Comparison of ENCODE assay signal across 19 cellular contexts in genomic region chr7:88315532-88315931, GRCh38. TPM values are rescaled to one million over a fixed set of nuclear protein-coding genes. Genes with fewer than 3 reads are reported as not detected.
DNase-seq lines count a peak whose midpoint lies in the region; ATAC-seq and TF ChIP-seq lines count a peak whose summit lies in the region.
"Had no signal": no experiment of that assay in that cellular context is flagged by ENCODE, and none has a peak within 500 bp of the region (broad histone marks: within the 10 kb centered on the region; RNA-seq: fewer than 3 reads in every experiment).

No MANE protein-coding gene starts in this region.

- H3K9me2 ChIP-seq in OCI-LY7 (ENCODE audit: insufficient read depth, low read length), result no peaks in the 10 kb centered on the region

- no peak overlapping the region for H2AFZ ChIP-seq in OCI-LY7 (ENCODE audit: low read length)

- no peaks in the 10 kb centered on the region for H3K36me3 ChIP-seq in OCI-LY7 (ENCODE audit: insufficient read depth, low read length)

- H3K4me3 Mint-ChIP-seq in activated naive CD8-positive, alpha-beta T cell treated with anti-CD3 and anti-CD28 coated beads, Interleukin-2, amount 50 U/mL, for 24 hours, result no peak overlapping the region
- H3K4me3 Mint-ChIP-seq in activated naive CD8-positive, alpha-beta T cell treated with anti-CD3 and anti-CD28 coated beads for 36 hours, result no peak overlapping the region
- H3K4me3 Mint-ChIP-seq in stimulated activated naive B cell treated with anti-CD40 and anti-IgM and Interleukin-4, amounts not matched to agents 10 μg/mL and 1 μg/mL and 100 μg/mL, for 72 hours, result no peak overlapping the region
- H3K4me3 Mint-ChIP-seq: B cell; CD8-positive, alpha-beta T cell; H9 had no signal

- no peak overlapping the region for H3K27ac ChIP-seq in OCI-LY7 (ENCODE audit: low read depth, low read length, poor library complexity, severe bottlenecking)

- H3K27ac Mint-ChIP-seq in activated naive CD8-positive, alpha-beta T cell treated with anti-CD3 and anti-CD28 coated beads, Interleukin-2, amount 50 U/mL, for 24 hours, result no peak overlapping the region
- H3K27ac Mint-ChIP-seq in activated naive CD8-positive, alpha-beta T cell treated with anti-CD3 and anti-CD28 coated beads for 36 hours, result no peak overlapping the region
- no peak overlapping the region for H3K27ac Mint-ChIP-seq in stimulated activated naive B cell treated with anti-CD40 and anti-IgM and Interleukin-4, amounts not matched to agents 10 μg/mL and 1 μg/mL and 100 μg/mL, for 72 hours
- H3K27ac Mint-ChIP-seq: B cell; CD8-positive, alpha-beta T cell; H9 had no signal

- intact Hi-C loops in OCI-LY7 (cut with micrococcal nuclease; ENCODE audit: unreplicated experiment), result no loop called here

- no peak for DNase-seq in activated naive CD8-positive, alpha-beta T cell treated with anti-CD3 and anti-CD28 coated beads, Interleukin-2, amount 50 U/mL, for 24 hours
- no peak for DNase-seq in activated naive CD8-positive, alpha-beta T cell treated with anti-CD3 and anti-CD28 coated beads for 36 hours
- DNase-seq in NOMO-1 treated with DMSO at 0.1 percent for 48 hours (lab: John Stamatoyannopoulos, UW; ENCODE audit: unreplicated experiment) (peak; percentile 90), OCI-LY7 (ENCODE audit: low spot score) (peak; percentile 2), AG08395 (ENCODE audit: low spot score) (no peak), NCI-H146 treated with DMSO at 0.1 percent for 48 hours (lab: John Stamatoyannopoulos, UW; ENCODE audit: unreplicated experiment) (no peak)
- DNase-seq in stimulated activated naive B cell treated with anti-CD40 and anti-IgM and Interleukin-4, amounts not matched to agents 10 μg/mL and 1 μg/mL and 100 μg/mL, for 72 hours, result no peak
- no peak for DNase-seq in stimulated activated naive CD8-positive, alpha-beta T cell treated with anti-CD3 and anti-CD28 coated beads, Interleukin-15, Interleukin-2, amounts not matched to agents 100 U/mL and 50 U/mL, for 24 hours
- DNase-seq: ACHN; C1 segment of cervical spinal cord; CD8-positive, alpha-beta T cell; COR-L47; DMS153; DMS79 treated with DMSO at 0.1 percent for 48 hours; EL; GOT3; H9 had no signal

- no peaks in the 10 kb centered on the region for H3K4me1 Mint-ChIP-seq in activated naive CD8-positive, alpha-beta T cell treated with anti-CD3 and anti-CD28 coated beads, Interleukin-2, amount 50 U/mL, for 24 hours
- no peaks in the 10 kb centered on the region for H3K4me1 Mint-ChIP-seq in activated naive CD8-positive, alpha-beta T cell treated with anti-CD3 and anti-CD28 coated beads for 36 hours
- peaks cover 2 to 7% of the 10 kb centered on the region in 2 donors for H3K4me1 Mint-ChIP-seq in stimulated activated naive B cell treated with anti-CD40 and anti-IgM and Interleukin-4, amounts not matched to agents 10 μg/mL and 1 μg/mL and 100 μg/mL, for 72 hours
- H3K4me1 Mint-ChIP-seq: B cell, H9 had no signal

- peak; percentile 36 for ATAC-seq in activated naive CD8-positive, alpha-beta T cell treated with anti-CD3 and anti-CD28 coated beads, Interleukin-2, amount 50 U/mL, for 24 hours
- peak; percentile 72 to 76 for ATAC-seq in stimulated activated naive B cell treated with anti-CD40 and anti-IgM and Interleukin-4, amounts not matched to agents 10 μg/mL and 1 μg/mL and 100 μg/mL, for 72 hours (replicated peaks)
- no peak for ATAC-seq in stimulated activated naive CD8-positive, alpha-beta T cell treated with anti-CD3 and anti-CD28 coated beads, Interleukin-15, Interleukin-2, amounts not matched to agents 100 U/mL and 50 U/mL, for 24 hours
- ATAC-seq: CD8-positive, alpha-beta T cell had no signal

- no peaks in the 10 kb centered on the region for H3K36me3 Mint-ChIP-seq in activated naive CD8-positive, alpha-beta T cell treated with anti-CD3 and anti-CD28 coated beads, Interleukin-2, amount 50 U/mL, for 24 hours (ENCODE audit: low read depth)
- no peaks in the 10 kb centered on the region for H3K36me3 Mint-ChIP-seq in activated naive CD8-positive, alpha-beta T cell treated with anti-CD3 and anti-CD28 coated beads for 36 hours
- H3K36me3 Mint-ChIP-seq in stimulated activated naive B cell treated with anti-CD40 and anti-IgM and Interleukin-4, amounts not matched to agents 10 μg/mL and 1 μg/mL and 100 μg/mL, for 72 hours, result no peaks in the 10 kb centered on the region
- H3K36me3 Mint-ChIP-seq: CD8-positive, alpha-beta T cell had no signal

- CTCF ChIA-PET in OCI-LY7 (lab: Charles Lee; ENCODE audit: unreplicated experiment), result no interaction called here

- no peak for TF ChIP-seq CTCF in OCI-LY7 (conservative IDR thresholded peaks at IDR 0.05; ENCODE audit: low read length)

- no TSS peak for BruUV-seq in OCI-LY7 (replicated peaks; lab: Mats Ljungman, UMichigan)

- no peaks in the 10 kb centered on the region for H3K79me2 ChIP-seq in OCI-LY7 (ENCODE audit: insufficient read depth, low read depth, low read length)

- POLR2A ChIA-PET in OCI-LY7 (lab: Charles Lee), result interaction anchor here (0.6 kb wide), 1 partner anchor 345 kb away, joined by 3 read pairs; no protein-coding TSS in a partner anchor

- H3K4me3 ChIP-seq in OCI-LY7 (ENCODE audit: low read depth, low read length, poor library complexity, severe bottlenecking), result no peak overlapping the region

- H3K9me3 ChIP-seq in OCI-LY7 (ENCODE audit: low read length), result no peaks in the 10 kb centered on the region

- no peaks in the 10 kb centered on the region for H3K4me1 ChIP-seq in OCI-LY7 (ENCODE audit: insufficient read depth, low read length, poor library complexity, severe bottlenecking)

- no peak overlapping the region for H3K4me2 ChIP-seq in OCI-LY7 (ENCODE audit: low read length)

- peaks cover 14% of the 10 kb centered on the region for H3K27me3 Mint-ChIP-seq in activated naive CD8-positive, alpha-beta T cell treated with anti-CD3 and anti-CD28 coated beads, Interleukin-2, amount 50 U/mL, for 24 hours
- peaks cover 21% of the 10 kb centered on the region for H3K27me3 Mint-ChIP-seq in activated naive CD8-positive, alpha-beta T cell treated with anti-CD3 and anti-CD28 coated beads for 36 hours
- peaks cover 5 to 6% of the 10 kb centered on the region in 2 donors for H3K27me3 Mint-ChIP-seq in stimulated activated naive B cell treated with anti-CD40 and anti-IgM and Interleukin-4, amounts not matched to agents 10 μg/mL and 1 μg/mL and 100 μg/mL, for 72 hours
- H3K27me3 Mint-ChIP-seq: B cell had no signal

- no peaks in the 10 kb centered on the region for H3K9me3 Mint-ChIP-seq in activated naive CD8-positive, alpha-beta T cell treated with anti-CD3 and anti-CD28 coated beads, Interleukin-2, amount 50 U/mL, for 24 hours
- no peaks in the 10 kb centered on the region for H3K9me3 Mint-ChIP-seq in activated naive CD8-positive, alpha-beta T cell treated with anti-CD3 and anti-CD28 coated beads for 36 hours
- peaks cover 0 to 2% of the 10 kb centered on the region in 2 donors for H3K9me3 Mint-ChIP-seq in stimulated activated naive B cell treated with anti-CD40 and anti-IgM and Interleukin-4, amounts not matched to agents 10 μg/mL and 1 μg/mL and 100 μg/mL, for 72 hours
- H3K9me3 Mint-ChIP-seq: CD8-positive, alpha-beta T cell; H9 had no signal

- no peaks in the 10 kb centered on the region for H4K20me1 ChIP-seq in OCI-LY7 (ENCODE audit: insufficient read depth, low read length)

RNA-seq across cellular contexts. Expression of gene STEAP4, which starts 8.8 kb away (rescaled TPM):
- total RNA-seq in activated naive CD8-positive, alpha-beta T cell treated with anti-CD3 and anti-CD28 coated beads for 36 hours, result not detected
- not detected in 2 replicates for total RNA-seq in OCI-LY7 (2014; rRNA removed; shearing (Covaris generic))
- total RNA-seq in OCI-LY7 (2022), result not detected in 2 replicates
- total RNA-seq: A172; B cell; CD8-positive, alpha-beta T cell; H9 had no signal

Comparison
In these comparisons a context has a peak if more than half of its experiments do, and no peak if none do; other contexts are left out.
1. DNase-seq: peak in NOMO-1 treated with DMSO at 0.1 percent for 48 hours (single experiment) and OCI-LY7 (single experiment); none in activated naive CD8-positive, alpha-beta T cell treated with anti-CD3 and anti-CD28 coated beads, Interleukin-2, amount 50 U/mL, for 24 hours (single experiment), activated naive CD8-positive, alpha-beta T cell treated with anti-CD3 and anti-CD28 coated beads for 36 hours (single experiment), stimulated activated naive B cell treated with anti-CD40 and anti-IgM and Interleukin-4, amounts not matched to agents 10 μg/mL and 1 μg/mL and 100 μg/mL, for 72 hours (single experiment), AG08395 (single experiment), stimulated activated naive CD8-positive, alpha-beta T cell treated with anti-CD3 and anti-CD28 coated beads, Interleukin-15, Interleukin-2, amounts not matched to agents 100 U/mL and 50 U/mL, for 24 hours (single experiment) and NCI-H146 treated with DMSO at 0.1 percent for 48 hours (single experiment).